15 cellular contexts compared by ENCODE assay signal in genomic region chrX:111259559-111259958, GRCh38. TPM values are rescaled to one million over a fixed set of nuclear protein-coding genes. Genes with fewer than 3 reads are reported as not detected.
A peak's percentile ranks its signal among the peaks of the same experiment; 100 is the strongest.
DNase-seq lines count a peak whose midpoint lies in the region; ATAC-seq and TF ChIP-seq lines count a peak whose summit lies in the region.
"Had no signal": no experiment of that assay in that cellular context is flagged by ENCODE, and none has a peak within 500 bp of the region (broad histone marks: within the 10 kb centered on the region; RNA-seq: fewer than 3 reads in every experiment).

No MANE protein-coding gene starts in this region.

- H3K9me3 ChIP-seq in SJCRH30 (replicated peaks): peaks cover 3% of the 10 kb centered on the region; the same call in 1 of the 2 replicates

- DNase-seq in SJCRH30 (peak; percentile 29 to 59), nephron progenitor cell (no peak), KBM-7 (no peak), AG08395 (ENCODE audit: low spot score) (no peak)
- no peak for DNase-seq in activated CD4-positive, CD25-positive, alpha-beta regulatory T cell treated with anti-CD3 and anti-CD28 coated beads, Interleukin-2, amount 50 U/mL, for 72 hours
- DNase-seq: CD8-positive, alpha-beta T cell; COR-L47; DND-41; GDM1; GM23248 had no signal

- H3K4me3 Mint-ChIP-seq in nephron progenitor cell: no peak overlapping the region
- H3K4me3 Mint-ChIP-seq: CD14-positive monocyte; CD8-positive, alpha-beta T cell had no signal

- peaks cover 2% of the 10 kb centered on the region; the same call in 1 of the 2 replicates for H3K36me3 ChIP-seq in SJCRH30

- no peaks in the 10 kb centered on the region for H3K27me3 ChIP-seq in SJCRH30

- peaks cover 26% of the 10 kb centered on the region for H3K4me1 ChIP-seq in SJCRH30

- ATAC-seq in esophagus mucosa (peak; percentile 62), GM18511 (IDR thresholded peaks at IDR 0.05; ENCODE audit: unreplicated experiment) (no peak)
- ATAC-seq: CD8-positive, alpha-beta T cell; HCT116; HepG2 had no signal

- no peaks in the 10 kb centered on the region for H3K9me3 Mint-ChIP-seq in nephron progenitor cell
- H3K9me3 Mint-ChIP-seq: CD14-positive monocyte; CD8-positive, alpha-beta T cell had no signal

- peak overlapping the region; percentile 7 for H3K27ac Mint-ChIP-seq in nephron progenitor cell
- H3K27ac Mint-ChIP-seq: CD14-positive monocyte; CD8-positive, alpha-beta T cell had no signal

- peaks cover 16% of the 10 kb centered on the region for H3K27me3 Mint-ChIP-seq in nephron progenitor cell (ENCODE audit: low read depth, poor library complexity)

- in situ Hi-C loops in KBM-7 (cut with MboI; ENCODE audit: low pct_unique_long_range_greater_than_20kb, low sequenced_read_pairs): no loop called here

- H3K27ac ChIP-seq in SJCRH30: no peak overlapping the region
- H3K27ac ChIP-seq: GM23248 had no signal

- H3K4me3 ChIP-seq in SJCRH30: no peak overlapping the region
- H3K4me3 ChIP-seq: GM23248 had no signal

- TF ChIP-seq CTCF in nephron progenitor cell (IDR thresholded peaks at IDR 0.05): no peak

- H3K4me1 Mint-ChIP-seq in nephron progenitor cell: no peaks in the 10 kb centered on the region
- H3K4me1 Mint-ChIP-seq: CD14-positive monocyte had no signal

- H3K36me3 Mint-ChIP-seq in nephron progenitor cell (ENCODE audit: low read depth): no peaks in the 10 kb centered on the region
- H3K36me3 Mint-ChIP-seq: CD14-positive monocyte; CD8-positive, alpha-beta T cell had no signal

RNA-seq across cellular contexts. Expression of gene CAPN6, which starts 10.7 kb away (rescaled TPM):
- total RNA-seq in SJCRH30 (2014; rRNA removed; shearing (Covaris generic)): 123 and 126 TPM in 2 replicates
- 21.4 TPM for total RNA-seq in esophagus mucosa
- total RNA-seq: CD8-positive, alpha-beta T cell; GM23248; HepG2 had no signal

Comparison
In these comparisons a context has a peak if more than half of its experiments do, and no peak if none do; other contexts are left out.
1. DNase-seq: peak in SJCRH30 (2 of 2); none in nephron progenitor cell (single experiment), activated CD4-positive, CD25-positive, alpha-beta regulatory T cell treated with anti-CD3 and anti-CD28 coated beads, Interleukin-2, amount 50 U/mL, for 72 hours (single experiment), KBM-7 (single experiment) and AG08395 (single experiment).